ENCODE assay signal across 20 cellular contexts in the genomic region with DNA sequence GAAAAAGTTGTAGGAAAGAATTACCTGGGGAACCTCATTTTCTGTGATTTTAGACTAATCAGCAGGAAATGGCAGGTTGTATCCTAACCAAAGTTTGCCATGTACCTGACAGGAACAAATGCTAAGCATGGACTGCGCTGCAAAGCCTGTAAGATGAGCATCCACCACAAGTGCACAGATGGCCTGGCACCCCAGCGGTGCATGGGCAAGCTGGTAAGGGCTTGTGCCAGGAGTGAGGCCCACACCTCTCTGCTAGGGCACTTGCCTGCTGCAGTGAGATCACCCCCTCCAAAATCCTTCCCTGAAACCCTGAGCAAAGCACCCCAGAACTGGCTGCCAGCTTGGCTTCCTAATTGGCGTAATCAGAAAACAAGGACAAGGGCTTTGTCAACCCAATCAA.
DNase-seq lines count a peak whose midpoint lies in the region; FAIRE-seq and TF ChIP-seq lines count a peak whose summit lies in the region.
"Had no signal": no experiment of that assay in that cellular context is flagged by ENCODE, and none has a peak within 500 bp of the region (broad histone marks: within the 10 kb centered on the region; RNA-seq: fewer than 3 reads in every experiment).

No MANE protein-coding gene starts in this region.

- DNase-seq in DMS 273 (lab: John Stamatoyannopoulos, UW; ENCODE audit: unreplicated experiment): peak; percentile 73
- peak; percentile 96 for DNase-seq in G401 (ENCODE audit: low spot score)
- peak; percentile 85 for DNase-seq in cerebellum (ENCODE audit: low spot score)
- no peak for DNase-seq in GM12891 (ENCODE audit: insufficient read length, low spot score)
- no peak for DNase-seq in NCI-H2196 (lab: John Stamatoyannopoulos, UW; ENCODE audit: unreplicated experiment)
- DNase-seq in AML-193 (lab: John Stamatoyannopoulos, UW): no peak
- DNase-seq: 8988T; ACHN; Calu3; CD4-positive, alpha-beta memory T cell; COR-L47; DMS79; EL; GF-D8; GM23248; H7; HCEC 1CT had no signal

- no peak for TF ChIP-seq POLR2A in GM12891 (IDR thresholded peaks at IDR 0.05; ENCODE audit: low read depth, low read length)

- in situ Hi-C loops in G401 (cut with HindIII; ENCODE audit: low sequenced_read_pairs): no loop called here

- FAIRE-seq in GM12891 (lab: Jason Lieb, UNC): no peak
- FAIRE-seq: A549, GM12892, H1 had no signal

TF ChIP-seq in GM12891, 5 proteins besides CTCF, POLR2A, EP300 and RAD21:
- TF ChIP-seq TAF1 (IDR thresholded peaks at IDR 0.05; ENCODE audit: low read depth, low read length) (no peak), POLR2AphosphoS5 (IDR thresholded peaks at IDR 0.05; ENCODE audit: low read depth, low read length) (no peak), SPI1 (IDR thresholded peaks at IDR 0.05; ENCODE audit: low read depth, low read length) (no peak), PAX5 (IDR thresholded peaks at IDR 0.05; ENCODE audit: insufficient read depth, low read length, severe bottlenecking) (no peak), POU2F2 (IDR thresholded peaks at IDR 0.05; ENCODE audit: low read depth, low read length) (no peak)

Comparison
In these comparisons a context has a peak if more than half of its experiments do, and no peak if none do; other contexts are left out.
1. DNase-seq: peak in DMS 273 (single experiment), G401 (single experiment) and cerebellum (single experiment); none in GM12891 (single experiment), NCI-H2196 (single experiment) and AML-193 (0 of 2).